In genomic region chr16:27743963-27744362, GRCh38 we compare ENCODE assay signal across 33 cellular contexts.
DNase-seq lines count a peak whose midpoint lies in the region; ATAC-seq and TF ChIP-seq lines count a peak whose summit lies in the region.
"Had no signal": no experiment of that assay in that cellular context is flagged by ENCODE, and none has a peak within 500 bp of the region (broad histone marks: within the 10 kb centered on the region; RNA-seq: fewer than 3 reads in every experiment).

No MANE protein-coding gene starts in this region.

- H3K4me3 ChIP-seq in right cardiac atrium (ENCODE audit: low read length) (no peak overlapping the region), A673 (ENCODE audit: low read depth, low read length, poor library complexity, severe bottlenecking) (no peak overlapping the region), ascending aorta (no peak overlapping the region), thyroid gland (replicated peaks in 1 of 3) (no peak overlapping the region)
- H3K4me3 ChIP-seq: A549; BLaER1; BLaER1 treated with 17β-estradiol and CSF1 and Interleukin-3, amounts not matched to agents 10 nM and 100 nM had no signal

- TF ChIP-seq CTCF in A673 (conservative IDR thresholded peaks at IDR 0.05; ENCODE audit: low read depth, low read length) (no peak), ascending aorta (IDR thresholded peaks at IDR 0.05) (no peak), thyroid gland (IDR thresholded peaks at IDR 0.05) (no peak)

- no peak for TF ChIP-seq POLR2A in thyroid gland (IDR thresholded peaks at IDR 0.05)

- intact Hi-C loops in left ventricle myocardium superior (cut with micrococcal nuclease) (no loop called here), right cardiac atrium (cut with DNase I) (no loop called here), A673 (cut with micrococcal nuclease; ENCODE audit: unreplicated experiment) (no loop called here), ascending aorta (cut with DNase I) (no loop called here), thyroid gland (cut with DNase I) (no loop called here)

- H3K9me3 ChIP-seq in right cardiac atrium (ENCODE audit: control insufficient read depth, low read length) = no peaks in the 10 kb centered on the region
- no peaks in the 10 kb centered on the region for H3K9me3 ChIP-seq in A673 (ENCODE audit: low read depth, low read length, poor library complexity, severe bottlenecking)
- no peaks in the 10 kb centered on the region for H3K9me3 ChIP-seq in ascending aorta
- no peaks in the 10 kb centered on the region for H3K9me3 ChIP-seq in thyroid gland
- H3K9me3 ChIP-seq: A549, BE2C, BLaER1 had no signal

- POLR2A ChIA-PET in A673 (lab: Charles Lee; ENCODE audit: low non-redundant PET) = no interaction called here

- CTCF ChIA-PET in A673 (lab: Charles Lee) = no interaction called here

- H3K27ac ChIP-seq in right cardiac atrium (ENCODE audit: low read length) (no peak overlapping the region), A673 (ENCODE audit: low read depth, low read length, poor library complexity, severe bottlenecking) (no peak overlapping the region), ascending aorta (peak overlapping the region; percentile 36 to 39), thyroid gland (peak overlapping the region; percentile 29 to 62 (median 47))
- H3K27ac ChIP-seq: 22Rv1; A549; BLaER1; BLaER1 treated with 17β-estradiol and CSF1 and Interleukin-3, amounts not matched to agents 10 nM and 100 nM; C4-2B had no signal

- BruUV-seq in A673 (replicated peaks; lab: Mats Ljungman, UMichigan) = no TSS peak

- H3K27me3 ChIP-seq in right cardiac atrium (ENCODE audit: control insufficient read depth, insufficient read depth) (no peaks in the 10 kb centered on the region), A673 (replicated peaks; ENCODE audit: insufficient read depth, low read depth, low read length, poor library complexity) (no peaks in the 10 kb centered on the region), ascending aorta (no peaks in the 10 kb centered on the region), thyroid gland (no peaks in the 10 kb centered on the region)
- H3K27me3 ChIP-seq: BE2C; BLaER1; BLaER1 treated with 17β-estradiol and CSF1 and Interleukin-3, amounts not matched to agents 10 nM and 100 nM had no signal

- H3K4me1 ChIP-seq in right cardiac atrium (ENCODE audit: control insufficient read depth, insufficient read depth, low read length) (no peaks in the 10 kb centered on the region), A673 (ENCODE audit: insufficient read depth, low read length, poor library complexity, severe bottlenecking) (no peaks in the 10 kb centered on the region), ascending aorta (no peaks in the 10 kb centered on the region), thyroid gland (peaks cover 9 to 13% of the 10 kb centered on the region in 2 donors)
- H3K4me1 ChIP-seq: Caco-2 had no signal

- WGBS in right cardiac atrium = 80% methylated on average over 5 of the region's 5 CpGs
- 47 to 51% methylated on average over 5 of the region's 5 CpGs for whole genome bisulfite sequencing in thyroid gland, 2 donors

- H3K36me3 ChIP-seq in A673 (ENCODE audit: insufficient read depth, low read length, poor library complexity, severe bottlenecking) (no peaks in the 10 kb centered on the region), ascending aorta (peaks cover 0 to 12% of the 10 kb centered on the region in 2 donors), thyroid gland (peaks cover 0 to 7% of the 10 kb centered on the region in 2 donors)
- H3K36me3 ChIP-seq: BE2C had no signal

- ATAC-seq in left ventricle myocardium superior (peak; percentile 40), right cardiac atrium (no peak)
- no peak for ATAC-seq in activated CD4-positive, CD25-positive, alpha-beta regulatory T cell treated with anti-CD3 and anti-CD28 coated beads, Interleukin-2, amount 50 U/mL, for 24 hours
- ATAC-seq: A549; CD8-positive, alpha-beta T cell had no signal

- DNase-seq in left ventricle myocardium superior (no peak), right cardiac atrium (no peak), A673 (ENCODE audit: low spot score) (peak; percentile 31), ascending aorta (ENCODE audit: low spot score in 2 of 2) (no peak), thyroid gland (peak; percentile 33 to 57), kidney tubule cell (ENCODE audit: low spot score) (no peak), NCI-H69 (lab: John Stamatoyannopoulos, UW) (no peak)
- DNase-seq: 8988T; ACHN; AML-193; BE2C; C1 segment of cervical spinal cord; Caco-2; Calu3; CD4-positive, alpha-beta memory T cell; CD4-positive, alpha-beta T cell; CD4-positive, CD25-positive, alpha-beta regulatory T cell; CD8-positive, alpha-beta memory T cell; CD8-positive, alpha-beta T cell; COR-L47; DMS 273 treated with DMSO at 0.1 percent for 48 hours; DMS153; DMS53; DMS79; DMS79 treated with DMSO at 0.1 percent for 48 hours; DND-41; EL had no signal

Comparison
In these comparisons a context has a peak if more than half of its experiments do, and no peak if none do; other contexts are left out.
1. DNase-seq: peak in A673 (single experiment) and thyroid gland (2 of 2); none in left ventricle myocardium superior (single experiment), right cardiac atrium (0 of 3), ascending aorta (0 of 2), kidney tubule cell (single experiment) and NCI-H69 (single experiment).
2. H3K27ac ChIP-seq: peak in ascending aorta (2 of 2) and thyroid gland (3 of 3); none in right cardiac atrium (single experiment) and A673 (single experiment).